28 cellular contexts compared by ENCODE assay signal in genomic region chr2:37357461-37358008, GRCh38. TPM values are rescaled to one million over a fixed set of nuclear protein-coding genes. Genes with fewer than 3 reads are reported as not detected.
DNase-seq lines count a peak whose midpoint lies in the region; ATAC-seq and TF ChIP-seq lines count a peak whose summit lies in the region.
"Had no signal": no experiment of that assay in that cellular context is flagged by ENCODE, and none has a peak within 500 bp of the region (broad histone marks: within the 10 kb centered on the region; RNA-seq: fewer than 3 reads in every experiment).

No MANE protein-coding gene starts in this region.

- no peak overlapping the region for H3K9ac ChIP-seq in trophoblast cell (ENCODE audit: low read length)

- intact Hi-C loops in dendritic cell treated with granulocyte-macrophage colony-stimulating factor and Interleukin-4, amounts not matched to agents 40 ng/mL and 50 ng/mL, for 4 days (cut with micrococcal nuclease): no loop called here
- intact Hi-C loops in left colon (cut with DNase I, micrococcal nuclease): no loop called here

- no CpG with 5 or more reads among the region's 4 CpGs for WGBS in trophoblast cell (ENCODE audit: extremely low coverage, insufficient coverage, insufficient read length)

- H3K4me1 Mint-ChIP-seq in dendritic cell treated with granulocyte-macrophage colony-stimulating factor and Interleukin-4, amounts not matched to agents 40 ng/mL and 50 ng/mL, for 4 days (ENCODE audit: low read depth): peaks cover 48% of the 10 kb centered on the region
- H3K4me1 Mint-ChIP-seq: CD8-positive, alpha-beta memory T cell; central memory CD8-positive, alpha-beta T cell; T-helper 17 cell had no signal

- no peak overlapping the region for H3K27ac ChIP-seq in trophoblast cell (ENCODE audit: low read depth, low read length)
- H3K27ac ChIP-seq: adrenal gland, gastroesophageal sphincter, HL-60, left lung, right lobe of liver, tibial artery had no signal

- H3K9me3 ChIP-seq in trophoblast cell (ENCODE audit: insufficient read depth, low read depth, low read length): peaks cover 2% of the 10 kb centered on the region
- H3K9me3 ChIP-seq: adrenal gland, BE2C, gastroesophageal sphincter, left lung, right lobe of liver, tibial artery had no signal

- H3K79me1 ChIP-seq in trophoblast cell (ENCODE audit: low read length): no peaks in the 10 kb centered on the region

- H3K27ac Mint-ChIP-seq in dendritic cell treated with granulocyte-macrophage colony-stimulating factor and Interleukin-4, amounts not matched to agents 40 ng/mL and 50 ng/mL, for 4 days: peak overlapping the region; percentile 43
- H3K27ac Mint-ChIP-seq: CD8-positive, alpha-beta memory T cell; T-helper 17 cell had no signal

- no peaks in the 10 kb centered on the region for H3K36me3 ChIP-seq in trophoblast cell (ENCODE audit: control insufficient read depth in 1 of 2, insufficient read depth in 2 of 2, low read length in 2 of 2)
- H3K36me3 ChIP-seq: adrenal gland, BE2C, gastroesophageal sphincter, left lung, right lobe of liver, tibial artery had no signal

- no peak overlapping the region for H2AK5ac ChIP-seq in trophoblast cell (ENCODE audit: low read length)

- H2AFZ ChIP-seq in trophoblast cell (ENCODE audit: insufficient read depth, low read length, poor library complexity): no peak overlapping the region

- no peaks in the 10 kb centered on the region for H3K27me3 ChIP-seq in trophoblast cell (ENCODE audit: insufficient read depth, low read length)
- H3K27me3 ChIP-seq: adrenal gland, BE2C, gastroesophageal sphincter, left lung, right lobe of liver, tibial artery had no signal

- ATAC-seq in left colon: peak; percentile 98
- ATAC-seq: activated CD4-positive, CD25-positive, alpha-beta regulatory T cell treated with anti-CD3 and anti-CD28 coated beads, Interleukin-2, amount 50 U/mL, for 24 hours; gastroesophageal sphincter; left lung; T-helper 17 cell had no signal

- H3K79me2 ChIP-seq in trophoblast cell (ENCODE audit: control insufficient read depth, insufficient read depth, low read length, poor library complexity): no peaks in the 10 kb centered on the region

- H3K4ac ChIP-seq in trophoblast cell (ENCODE audit: low read depth, low read length): no peak overlapping the region

- no peak overlapping the region for H3K4me2 ChIP-seq in trophoblast cell (ENCODE audit: low read length)

- no peak overlapping the region for H3K14ac ChIP-seq in trophoblast cell (ENCODE audit: low read length)

- no peak overlapping the region for H3K4me3 ChIP-seq in AG10803 (ENCODE audit: low read length)
- H3K4me3 ChIP-seq in trophoblast cell (ENCODE audit: low read depth, low read length): no peak overlapping the region
- H3K4me3 ChIP-seq: adrenal gland, gastroesophageal sphincter, left lung, right lobe of liver, tibial artery had no signal

- DNase-seq in AG10803 (ENCODE audit: low read depth) (peak; percentile 54), NCI-H526 treated with DMSO at 0.1 percent for 48 hours (lab: John Stamatoyannopoulos, UW) (peak; percentile 4), left colon (no peak), glomerular visceral epithelial cell (ENCODE audit: extremely low spot score) (no peak), trophoblast cell (no peak), HPDE6-E6E7 (ENCODE audit: extremely low spot score) (no peak)
- DNase-seq in activated CD4-positive, alpha-beta T cell treated with anti-CD3 and anti-CD28 coated beads for 4 hours: no peak
- DNase-seq: activated CD4-positive, alpha-beta T cell treated with anti-CD3 and anti-CD28 coated beads, Interleukin-2, amount 50 U/mL, for 48 hours; activated naive CD4-positive, alpha-beta T cell; adrenal gland; BE2C; CD8-positive, alpha-beta memory T cell; dermis blood vessel endothelial cell; left lung; mesendoderm; NCI-H1417 treated with DMSO at 0.1 percent for 48 hours; NCI-H345; posterior cingulate gyrus; right lobe of liver; stimulated activated CD4-positive, alpha-beta T cell treated with anti-CD3 and anti-CD28 coated beads, Interleukin-4, amount 100 ng/mL, for 4 hours; T-helper 17 cell; tibial artery had no signal

- no peak overlapping the region for H4K8ac ChIP-seq in trophoblast cell (ENCODE audit: low read depth, low read length)

- H4K91ac ChIP-seq in trophoblast cell (ENCODE audit: low read depth, low read length): no peak overlapping the region

- no peak overlapping the region for H3K18ac ChIP-seq in trophoblast cell (ENCODE audit: low read length)

- no peaks in the 10 kb centered on the region for H3K27me3 Mint-ChIP-seq in dendritic cell treated with granulocyte-macrophage colony-stimulating factor and Interleukin-4, amounts not matched to agents 40 ng/mL and 50 ng/mL, for 4 days

- H2BK5ac ChIP-seq in trophoblast cell (ENCODE audit: low read depth, low read length, poor library complexity): no peak overlapping the region

- no peak overlapping the region for H3K23ac ChIP-seq in trophoblast cell (ENCODE audit: low read length)

- H3K36me3 Mint-ChIP-seq in dendritic cell treated with granulocyte-macrophage colony-stimulating factor and Interleukin-4, amounts not matched to agents 40 ng/mL and 50 ng/mL, for 4 days (ENCODE audit: low read depth): peaks cover 66% of the 10 kb centered on the region
- H3K36me3 Mint-ChIP-seq: CD8-positive, alpha-beta memory T cell had no signal

- peaks cover 0 to 6% of the 10 kb centered on the region in 2 experiments for H3K4me1 ChIP-seq in trophoblast cell (ENCODE audit: control insufficient read depth in 1 of 2, insufficient read depth in 2 of 2, low read length in 2 of 2)
- H3K4me1 ChIP-seq: gastroesophageal sphincter, left lung, right lobe of liver, tibial artery had no signal

- no peak overlapping the region for H2BK120ac ChIP-seq in trophoblast cell (ENCODE audit: insufficient read depth, low read length, poor library complexity)

- H2BK12ac ChIP-seq in trophoblast cell (ENCODE audit: low read length): no peak overlapping the region

- no peaks in the 10 kb centered on the region for H3K9me3 Mint-ChIP-seq in dendritic cell treated with granulocyte-macrophage colony-stimulating factor and Interleukin-4, amounts not matched to agents 40 ng/mL and 50 ng/mL, for 4 days
- H3K9me3 Mint-ChIP-seq: CD8-positive, alpha-beta memory T cell; central memory CD8-positive, alpha-beta T cell had no signal

- H4K12ac ChIP-seq in trophoblast cell (ENCODE audit: low read depth, low read length): no peak overlapping the region

- no peak overlapping the region for H3K4me3 Mint-ChIP-seq in dendritic cell treated with granulocyte-macrophage colony-stimulating factor and Interleukin-4, amounts not matched to agents 40 ng/mL and 50 ng/mL, for 4 days
- H3K4me3 Mint-ChIP-seq: CD8-positive, alpha-beta memory T cell; central memory CD8-positive, alpha-beta T cell; T-helper 17 cell had no signal

- no peak for TF ChIP-seq CTCF in AG10803 (conservative IDR thresholded peaks at IDR 0.05; ENCODE audit: low read length)

RNA-seq across cellular contexts. Expression of gene QPCT, which starts 13.1 kb away (rescaled TPM):
- 1 to 10 TPM; 4.2 to 7.9 TPM for total RNA-seq in left colon
- polyA plus RNA-seq in trophoblast cell (2013): 13.0 and 13.9 TPM in 2 replicates
- total RNA-seq: H4 had no signal

RNA-seq across cellular contexts. Expression of gene PRKD3, which starts 32.9 kb away (rescaled TPM):
- total RNA-seq in left colon: 10 to 100 TPM; 16.8 to 23.5 TPM
- 20.2 and 21.7 TPM in 2 replicates for polyA plus RNA-seq in trophoblast cell (2013)

Comparison
In these comparisons a context has a peak if more than half of its experiments do, and no peak if none do; other contexts are left out.
1. DNase-seq: peak in AG10803 (single experiment) and NCI-H526 treated with DMSO at 0.1 percent for 48 hours (single experiment); none in left colon (0 of 2), activated CD4-positive, alpha-beta T cell treated with anti-CD3 and anti-CD28 coated beads for 4 hours (0 of 2), glomerular visceral epithelial cell (single experiment), trophoblast cell (0 of 2) and HPDE6-E6E7 (single experiment).